Comparison of ENCODE assay signal across 19 cellular contexts in the genomic region with DNA sequence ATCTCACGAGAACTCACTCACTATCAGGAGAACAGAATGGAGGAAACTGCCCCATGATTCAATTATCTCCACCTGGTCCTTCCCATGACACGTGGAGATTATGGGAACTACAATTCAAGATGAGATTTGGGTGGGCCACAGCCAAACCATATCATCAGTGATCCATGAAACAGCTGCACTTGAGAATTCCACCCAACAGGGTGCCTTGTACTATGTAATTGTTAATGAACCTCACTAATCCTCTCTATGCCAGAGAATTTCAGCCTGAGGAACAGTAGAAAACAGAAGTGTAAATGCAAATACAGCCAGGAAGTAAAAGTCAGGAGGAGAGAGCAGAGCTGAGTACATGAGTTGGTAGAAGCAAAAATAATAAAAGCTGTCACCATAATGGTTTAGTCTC.
DNase-seq lines count a peak whose midpoint lies in the region; ATAC-seq and TF ChIP-seq lines count a peak whose summit lies in the region.
"Had no signal": no experiment of that assay in that cellular context is flagged by ENCODE, and none has a peak within 500 bp of the region (broad histone marks: within the 10 kb centered on the region; RNA-seq: fewer than 3 reads in every experiment).

No MANE protein-coding gene starts in this region.

- no peak overlapping the region for H3K4me3 ChIP-seq in retinal pigment epithelial cell (ENCODE audit: low read length)
- H3K4me3 ChIP-seq: SK-N-MC had no signal

- H3K4me1 Mint-ChIP-seq in WTC11 (peaks cover 31% of the 10 kb centered on the region), chondrocyte (ENCODE audit: low read depth) (no peaks in the 10 kb centered on the region)

- H3K36me3 Mint-ChIP-seq in WTC11 = no peaks in the 10 kb centered on the region
- no peaks in the 10 kb centered on the region for H3K36me3 Mint-ChIP-seq in chondrocyte (ENCODE audit: low read depth)

- ATAC-seq in WTC11 (peak; percentile 51), HG03378 (IDR thresholded peaks at IDR 0.05; ENCODE audit: unreplicated experiment) (no peak)
- no peak for ATAC-seq in activated CD4-positive, CD25-positive, alpha-beta regulatory T cell treated with anti-CD3 and anti-CD28 coated beads, Interleukin-2, amount 50 U/mL, for 24 hours
- ATAC-seq: HCT116, PC-3 had no signal

- POLR2A ChIA-PET in WTC11 (lab: Charles Lee) = interaction anchor here (0.6 kb wide), 1 partner anchor 120 kb away, joined by 5 read pairs; no protein-coding TSS in a partner anchor

- H3K4me3 Mint-ChIP-seq in WTC11 (no peak overlapping the region), chondrocyte (ENCODE audit: unreplicated experiment) (no peak overlapping the region)
- H3K4me3 Mint-ChIP-seq: CD8-positive, alpha-beta memory T cell had no signal

- CTCF ChIA-PET in WTC11 (lab: Charles Lee) = no interaction called here

- DNase-seq in NCI-H2171 treated with DMSO at 0.1 percent for 48 hours (lab: John Stamatoyannopoulos, UW) (peak; percentile 40), NCI-H2171 (lab: John Stamatoyannopoulos, UW) (no peak), NCI-H82 (lab: John Stamatoyannopoulos, UW) (peak; percentile 46), WTC11 (ENCODE audit: low spot score) (no peak), retinal pigment epithelial cell (ENCODE audit: low read depth) (peak; percentile 6), chondrocyte (ENCODE audit: low spot score) (no peak)
- DNase-seq: Calu3; CD8-positive, alpha-beta memory T cell; DMS53; IMR-90; NCI-H1105; NCI-H146; NCI-H2029; PC-3; SHP77 had no signal

- H3K27ac Mint-ChIP-seq in WTC11 (no peak overlapping the region), chondrocyte (ENCODE audit: unreplicated experiment) (no peak overlapping the region)
- H3K27ac Mint-ChIP-seq: CD8-positive, alpha-beta memory T cell had no signal

- TF ChIP-seq CTCF in WTC11 (IDR thresholded peaks at IDR 0.05) (no peak), retinal pigment epithelial cell (conservative IDR thresholded peaks at IDR 0.05; ENCODE audit: low read depth, low read length) (no peak), chondrocyte (IDR thresholded peaks at IDR 0.05) (no peak)

- H3K27me3 Mint-ChIP-seq in WTC11 (ENCODE audit: low read depth) (no peaks in the 10 kb centered on the region), chondrocyte (ENCODE audit: low read depth) (no peaks in the 10 kb centered on the region)

- H3K9me3 Mint-ChIP-seq in WTC11 = no peaks in the 10 kb centered on the region
- H3K9me3 Mint-ChIP-seq in chondrocyte (ENCODE audit: low read depth) = no peaks in the 10 kb centered on the region
- H3K9me3 Mint-ChIP-seq: CD8-positive, alpha-beta memory T cell had no signal

TF ChIP-seq in WTC11, 78 proteins besides CTCF, POLR2A, EP300 and RAD21:
- no peak for TF ChIP-seq JAZF1 (CRISPR knock-in tag; IDR thresholded peaks at IDR 0.05)
- TF ChIP-seq, protein P1, sequence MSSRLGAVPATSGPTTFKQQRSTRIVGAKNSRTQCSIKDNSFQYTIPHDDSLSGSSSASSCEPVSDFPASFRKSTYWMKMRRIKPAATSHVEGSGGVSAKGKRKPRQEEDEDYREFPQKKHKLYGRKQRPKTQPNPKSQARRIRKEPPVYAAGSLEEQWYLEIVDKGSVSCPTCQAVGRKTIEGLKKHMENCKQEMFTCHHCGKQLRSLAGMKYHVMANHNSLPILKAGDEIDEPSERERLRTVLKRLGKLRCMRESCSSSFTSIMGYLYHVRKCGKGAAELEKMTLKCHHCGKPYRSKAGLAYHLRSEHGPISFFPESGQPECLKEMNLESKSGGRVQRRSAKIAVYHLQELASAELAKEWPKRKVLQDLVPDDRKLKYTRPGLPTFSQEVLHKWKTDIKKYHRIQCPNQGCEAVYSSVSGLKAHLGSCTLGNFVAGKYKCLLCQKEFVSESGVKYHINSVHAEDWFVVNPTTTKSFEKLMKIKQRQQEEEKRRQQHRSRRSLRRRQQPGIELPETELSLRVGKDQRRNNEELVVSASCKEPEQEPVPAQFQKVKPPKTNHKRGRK (CRISPR knock-in tag; IDR thresholded peaks at IDR 0.05; ENCODE audit: borderline replicate concordance) = no peak

Comparison
In these comparisons a context has a peak if more than half of its experiments do, and no peak if none do; other contexts are left out.
1. DNase-seq: peak in NCI-H2171 treated with DMSO at 0.1 percent for 48 hours (single experiment), NCI-H82 (single experiment) and retinal pigment epithelial cell (single experiment); none in NCI-H2171 (single experiment), WTC11 (single experiment) and chondrocyte (single experiment).